Comparison of ENCODE assay signal across 9 cellular contexts in the genomic region with DNA sequence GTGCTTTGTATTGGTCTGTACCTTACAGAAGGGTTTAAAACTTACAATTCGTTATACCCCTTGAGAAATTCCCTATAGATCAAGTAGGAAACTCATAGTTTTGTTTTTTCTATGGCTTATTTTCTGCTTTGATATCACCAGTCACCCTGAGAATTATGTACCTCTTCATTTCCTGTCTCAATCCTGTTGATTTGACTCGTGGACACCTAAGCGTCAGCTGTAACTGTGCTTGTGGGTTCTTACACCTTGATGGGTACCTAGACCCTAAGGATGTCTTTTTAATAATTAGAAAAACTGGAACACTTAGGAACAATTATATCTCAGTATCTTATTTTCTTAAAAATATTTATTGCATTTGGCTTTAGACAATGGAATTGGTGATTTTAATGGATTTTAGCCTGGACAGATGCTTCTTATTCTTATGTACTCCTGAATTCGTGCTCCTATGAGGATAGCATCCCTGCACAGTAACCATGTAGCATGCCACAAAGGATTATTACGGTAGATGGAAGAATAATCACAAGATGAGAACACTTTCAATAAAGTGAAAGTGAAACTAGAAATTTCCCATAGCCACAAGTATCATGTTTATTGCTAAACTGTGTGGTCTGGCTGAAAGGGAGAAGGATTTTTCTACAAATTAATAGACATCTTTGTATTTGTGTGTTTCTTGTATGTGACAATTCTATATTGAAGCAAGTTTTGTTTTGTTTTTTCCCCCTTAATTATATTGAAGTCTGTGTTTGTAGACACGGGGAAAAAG.
DNase-seq lines count a peak whose midpoint lies in the region; ATAC-seq and TF ChIP-seq lines count a peak whose summit lies in the region.
"Had no signal": no experiment of that assay in that cellular context is flagged by ENCODE, and none has a peak within 500 bp of the region (broad histone marks: within the 10 kb centered on the region; RNA-seq: fewer than 3 reads in every experiment).

No MANE protein-coding gene starts in this region.

- H3K27ac ChIP-seq in coronary artery (no peak overlapping the region), gastrocnemius medialis (no peak overlapping the region)

- no peaks in the 10 kb centered on the region for H3K27me3 ChIP-seq in gastrocnemius medialis

- H3K4me3 Mint-ChIP-seq in glutamatergic neuron (ENCODE audit: unreplicated experiment), result no peak overlapping the region

- H3K4me3 ChIP-seq in coronary artery (peak overlapping the region; percentile 64), gastrocnemius medialis (peak overlapping the region; percentile 19 to 39 (median 31))

- no peaks in the 10 kb centered on the region for H3K36me3 Mint-ChIP-seq in glutamatergic neuron (ENCODE audit: unreplicated experiment)

- DNase-seq in NCI-H748 (lab: John Stamatoyannopoulos, UW; ENCODE audit: unreplicated experiment) (peak; percentile 35), coronary artery (ENCODE audit: low spot score) (no peak), gastrocnemius medialis (no peak), glutamatergic neuron (no peak), NCI-H345 treated with DMSO at 0.1 percent for 48 hours (lab: John Stamatoyannopoulos, UW; ENCODE audit: unreplicated experiment) (no peak)
- DNase-seq in stimulated activated CD4-positive, alpha-beta T cell treated with anti-CD3 and anti-CD28 coated beads, Interleukin-1b, Interleukin-23, amount 100 ng/mL, for 48 hours, result no peak
- DNase-seq: activated CD4-positive, alpha-beta T cell treated with anti-CD3 and anti-CD28 coated beads, Interleukin-2, amount 50 U/mL, for 4 hours; NCI-H1048 had no signal

- ATAC-seq in GM18868 (IDR thresholded peaks at IDR 0.05; ENCODE audit: unreplicated experiment), result peak; percentile 54
- ATAC-seq in gastrocnemius medialis, result no peak

- H3K27ac Mint-ChIP-seq in glutamatergic neuron (ENCODE audit: unreplicated experiment), result no peak overlapping the region

- no peak for TF ChIP-seq POLR2A in gastrocnemius medialis (IDR thresholded peaks at IDR 0.05)

- peaks cover 47% of the 10 kb centered on the region for H3K4me1 Mint-ChIP-seq in glutamatergic neuron (ENCODE audit: low read depth, unreplicated experiment)

- intact Hi-C loops in gastrocnemius medialis (cut with DNase I; ENCODE audit: low total_unique reads), result no loop called here

- TF ChIP-seq CTCF in coronary artery (IDR thresholded peaks at IDR 0.05) (no peak), gastrocnemius medialis (IDR thresholded peaks at IDR 0.05 in 4 of 5, conservative IDR thresholded peaks at IDR 0.05 in 1 of 5) (no peak), glutamatergic neuron (IDR thresholded peaks at IDR 0.05; ENCODE audit: partially characterized antibody, unreplicated experiment) (no peak)

- H3K4me1 ChIP-seq in gastrocnemius medialis, result no peaks in the 10 kb centered on the region

- no peaks in the 10 kb centered on the region for H3K9me3 Mint-ChIP-seq in glutamatergic neuron (ENCODE audit: unreplicated experiment)

- no peaks in the 10 kb centered on the region for H3K9me3 ChIP-seq in gastrocnemius medialis

- no peaks in the 10 kb centered on the region for H3K27me3 Mint-ChIP-seq in glutamatergic neuron (ENCODE audit: unreplicated experiment)

- H3K36me3 ChIP-seq in gastrocnemius medialis, result no peaks in the 10 kb centered on the region

- in situ Hi-C loops in gastrocnemius medialis (cut with MboI; ENCODE audit: low sequenced_read_pairs in 4 of 4), result no loop called here
